9 cellular contexts compared by ENCODE assay signal in genomic region chr6:21438237-21438985, GRCh38.
DNase-seq lines count a peak whose midpoint lies in the region; ATAC-seq lines count a peak whose summit lies in the region.
"Had no signal": no experiment of that assay in that cellular context is flagged by ENCODE, and none has a peak within 500 bp of the region (broad histone marks: within the 10 kb centered on the region; RNA-seq: fewer than 3 reads in every experiment).

No MANE protein-coding gene starts in this region.

- H2AFZ ChIP-seq in neuronal stem cell (ENCODE audit: low read length), result no peak overlapping the region
- H2AFZ ChIP-seq: parathyroid adenoma had no signal

- H2AK5ac ChIP-seq in neuronal stem cell (ENCODE audit: low read depth, low read length), result no peak overlapping the region

- H3K4me3 ChIP-seq in neuronal stem cell (ENCODE audit: low read length in 2 of 2), result no peak overlapping the region

- no peak overlapping the region for H3K27ac ChIP-seq in neuronal stem cell (replicated peaks; ENCODE audit: low read length)
- H3K27ac ChIP-seq: parathyroid adenoma had no signal

- no peak overlapping the region for H3K4me2 ChIP-seq in neuronal stem cell (ENCODE audit: insufficient read depth, low read length, poor library complexity, severe bottlenecking)

- H2BK15ac ChIP-seq in neuronal stem cell (ENCODE audit: low read length), result no peak overlapping the region

- no peak overlapping the region for H4K91ac ChIP-seq in neuronal stem cell (ENCODE audit: low read depth, low read length, poor library complexity)

- no peak overlapping the region for H2BK120ac ChIP-seq in neuronal stem cell (ENCODE audit: low read depth, low read length)

- peaks cover 11% of the 10 kb centered on the region for H3K27me3 Mint-ChIP-seq in T-helper 1 cell treated with Interleukin-12 subunit alpha and Interleukin-12 subunit beta and Interleukin-4 antibody, amounts not matched to agents 30 μg/mL and 1 μg/mL, for 36 hours (ENCODE audit: low read depth)

- peak; percentile 16 to 62 (median 20) for DNase-seq in stimulated activated CD4-positive, alpha-beta T cell treated with anti-CD3 and anti-CD28 coated beads, Interleukin-12 subunit alpha, Interleukin-12 subunit beta, amount 100 ng/mL, for 48 hours (ENCODE audit: low read depth in 2 of 3, low spot score in 1 of 3)
- DNase-seq in stimulated activated CD4-positive, alpha-beta T cell treated with anti-CD3 and anti-CD28 coated beads, Interleukin-12 subunit alpha, Interleukin-12 subunit beta, amount 100 ng/mL, for 4 hours, result no peak
- DNase-seq in stimulated activated CD4-positive, alpha-beta T cell treated with anti-CD3 and anti-CD28 coated beads, TNF-alpha, amount 100 ng/mL, for 24 hours (ENCODE audit: low read depth in 3 of 3), result peak; percentile 5 to 21 (median 12)
- no peak for DNase-seq in posterior vena cava (ENCODE audit: low spot score)
- DNase-seq in NCI-H2227 treated with DMSO at 0.1 percent for 48 hours (lab: John Stamatoyannopoulos, UW), result no peak
- no peak for DNase-seq in neuronal stem cell (ENCODE audit: low spot score)

- ATAC-seq in HG03108 (IDR thresholded peaks at IDR 0.05; ENCODE audit: unreplicated experiment), result peak; percentile 96

- H3K36me3 ChIP-seq in neuronal stem cell (replicated peaks in 1 of 2; ENCODE audit: control insufficient read depth in 2 of 2, insufficient read depth in 2 of 2, low read length in 2 of 2), result no peaks in the 10 kb centered on the region

- peak overlapping the region; percentile 39 for H3K4me3 Mint-ChIP-seq in T-helper 1 cell treated with Interleukin-12 subunit alpha and Interleukin-12 subunit beta and Interleukin-4 antibody, amounts not matched to agents 30 μg/mL and 1 μg/mL, for 36 hours

- intact Hi-C loops in posterior vena cava (cut with DNase I), result no loop called here

- no peak overlapping the region for H3K23ac ChIP-seq in neuronal stem cell (ENCODE audit: low read depth, low read length, poor library complexity)

- peak overlapping the region; percentile 74 for H3K27ac Mint-ChIP-seq in T-helper 1 cell treated with Interleukin-12 subunit alpha and Interleukin-12 subunit beta and Interleukin-4 antibody, amounts not matched to agents 30 μg/mL and 1 μg/mL, for 36 hours

- H2BK12ac ChIP-seq in neuronal stem cell (ENCODE audit: low read length), result no peak overlapping the region

- H3K18ac ChIP-seq in neuronal stem cell (ENCODE audit: low read length), result no peak overlapping the region

- no CpG with 5 or more reads among the region's 10 CpGs for WGBS in neuronal stem cell (ENCODE audit: extremely low coverage in 2 of 2, insufficient read length in 2 of 2, insufficient replicate concordance in 1 of 2), 2 donors

- no peak overlapping the region for H3K14ac ChIP-seq in neuronal stem cell (ENCODE audit: low read length)

- H2BK5ac ChIP-seq in neuronal stem cell (ENCODE audit: low read length), result no peak overlapping the region

- no peaks in the 10 kb centered on the region for H3K36me3 Mint-ChIP-seq in T-helper 1 cell treated with Interleukin-12 subunit alpha and Interleukin-12 subunit beta and Interleukin-4 antibody, amounts not matched to agents 30 μg/mL and 1 μg/mL, for 36 hours (ENCODE audit: low read depth)

- H3K4me1 Mint-ChIP-seq in T-helper 1 cell treated with Interleukin-12 subunit alpha and Interleukin-12 subunit beta and Interleukin-4 antibody, amounts not matched to agents 30 μg/mL and 1 μg/mL, for 36 hours (ENCODE audit: low read depth), result peaks cover 22% of the 10 kb centered on the region

- no peak overlapping the region for H3K9ac ChIP-seq in neuronal stem cell (ENCODE audit: low read depth, low read length, poor library complexity)
- H3K9ac ChIP-seq: parathyroid adenoma had no signal

- peaks cover 2 to 3% of the 10 kb centered on the region in 2 donors for H3K9me3 ChIP-seq in neuronal stem cell (replicated peaks in 1 of 2; ENCODE audit: control insufficient read depth in 2 of 2, insufficient read depth in 1 of 2, low read depth in 1 of 2, low read length in 2 of 2)

- H4K8ac ChIP-seq in neuronal stem cell (ENCODE audit: low read depth, low read length), result no peak overlapping the region

- no peak overlapping the region for H3K4ac ChIP-seq in neuronal stem cell (ENCODE audit: low read length)

- no peaks in the 10 kb centered on the region for H3K9me3 Mint-ChIP-seq in T-helper 1 cell treated with Interleukin-12 subunit alpha and Interleukin-12 subunit beta and Interleukin-4 antibody, amounts not matched to agents 30 μg/mL and 1 μg/mL, for 36 hours

- no peaks in the 10 kb centered on the region for H3K27me3 ChIP-seq in neuronal stem cell (ENCODE audit: control insufficient read depth in 3 of 3, insufficient read depth in 3 of 3, low read depth in 1 of 3, low read length in 3 of 3)

- H3K79me1 ChIP-seq in neuronal stem cell (ENCODE audit: low read depth, low read length), result no peaks in the 10 kb centered on the region

- H3K4me1 ChIP-seq in neuronal stem cell (ENCODE audit: control insufficient read depth in 2 of 2, insufficient read depth in 1 of 2, low read depth in 1 of 2, low read length in 2 of 2), result no peaks in the 10 kb centered on the region
- H3K4me1 ChIP-seq: parathyroid adenoma had no signal

Comparison
In these comparisons a context has a peak if more than half of its experiments do, and no peak if none do; other contexts are left out.
1. DNase-seq: peak in stimulated activated CD4-positive, alpha-beta T cell treated with anti-CD3 and anti-CD28 coated beads, Interleukin-12 subunit alpha, Interleukin-12 subunit beta, amount 100 ng/mL, for 48 hours (3 of 3) and stimulated activated CD4-positive, alpha-beta T cell treated with anti-CD3 and anti-CD28 coated beads, TNF-alpha, amount 100 ng/mL, for 24 hours (3 of 3); none in stimulated activated CD4-positive, alpha-beta T cell treated with anti-CD3 and anti-CD28 coated beads, Interleukin-12 subunit alpha, Interleukin-12 subunit beta, amount 100 ng/mL, for 4 hours (single experiment), posterior vena cava (single experiment), NCI-H2227 treated with DMSO at 0.1 percent for 48 hours (single experiment) and neuronal stem cell (single experiment).